Comparison of ENCODE assay signal across 8 cellular contexts in genomic region chr12:21526053-21526452, GRCh38. TPM values are rescaled to one million over a fixed set of nuclear protein-coding genes. Genes with fewer than 3 reads are reported as not detected.
A peak's percentile ranks its signal among the peaks of the same experiment; 100 is the strongest.
DNase-seq lines count a peak whose midpoint lies in the region; ATAC-seq and TF ChIP-seq lines count a peak whose summit lies in the region.

Gene SPX, plus strand, starts transcription at chr12:21526296. Its CDS starts 177 bp downstream, at chr12:21526473.

- no peak within 1 kb of the TSS for H3K56ac ChIP-seq in mesendoderm (ENCODE audit: low read length)

- no peak within 1 kb of the TSS for H2BK120ac ChIP-seq in mesendoderm (ENCODE audit: low read depth, low read length)

- TF ChIP-seq CTCF in cardiac fibroblast (IDR thresholded peaks at IDR 0.05; ENCODE audit: low read depth, low read length) = no peak

- no peak within 1 kb of the TSS for H3K27ac ChIP-seq in mesendoderm (ENCODE audit: low read depth, low read length)

- no peak within 1 kb of the TSS for H4K8ac ChIP-seq in mesendoderm (ENCODE audit: low read depth, low read length)

- H2AK5ac ChIP-seq in mesendoderm (ENCODE audit: low read length) = no peak within 1 kb of the TSS

- H3K9ac ChIP-seq in mesendoderm (ENCODE audit: low read length) = no peak within 1 kb of the TSS

- no peaks in the 10 kb centered on the region for H3K79me1 ChIP-seq in mesendoderm (ENCODE audit: low read length)

- no peak for ATAC-seq in GM18505 (IDR thresholded peaks at IDR 0.05; ENCODE audit: unreplicated experiment)
- no peak for ATAC-seq in HG02973 (IDR thresholded peaks at IDR 0.05; ENCODE audit: unreplicated experiment)

- no peak within 1 kb of the TSS for H3K18ac ChIP-seq in mesendoderm (ENCODE audit: low read length)

- no peak within 1 kb of the TSS for H2BK15ac ChIP-seq in mesendoderm (replicated peaks; ENCODE audit: low read depth)

- no peaks in the 10 kb centered on the region for H3K36me3 ChIP-seq in mesendoderm (ENCODE audit: control insufficient read depth, insufficient read depth, low read length)

- H2BK5ac ChIP-seq in mesendoderm (ENCODE audit: low read length) = no peak within 1 kb of the TSS

- no peak within 1 kb of the TSS for H3K23ac ChIP-seq in mesendoderm (ENCODE audit: low read length)

- TF ChIP-seq POLR2A in GM18505 (IDR thresholded peaks at IDR 0.05; ENCODE audit: borderline replicate concordance, extremely low read depth, insufficient read depth, insufficient read length) = no peak

- H3K4me3 ChIP-seq in cardiac fibroblast (replicated peaks in 1 of 2; ENCODE audit: low read depth in 2 of 2, low read length in 2 of 2) (peak within 1 kb of the TSS; percentile 66 to 67), mesendoderm (ENCODE audit: low read length) (no peak within 1 kb of the TSS)

- H3K27me3 ChIP-seq in mesendoderm (ENCODE audit: insufficient read depth, low read length, poor library complexity) = peaks cover 4% of the 10 kb centered on the region

- H4K5ac ChIP-seq in mesendoderm (ENCODE audit: low read length) = no peak within 1 kb of the TSS

- no peaks in the 10 kb centered on the region for H3K4me1 ChIP-seq in mesendoderm (ENCODE audit: control insufficient read depth, low read depth, low read length)

- no peaks in the 10 kb centered on the region for H3K79me2 ChIP-seq in mesendoderm (ENCODE audit: control insufficient read depth, insufficient read depth, low read length)

- peak; percentile 12 for DNase-seq in AG08396 (ENCODE audit: low spot score)
- DNase-seq in HuH-7.5 (ENCODE audit: low spot score) = peak; percentile 23
- peak; percentile 5 to 42 for DNase-seq in cardiac fibroblast (ENCODE audit: low read depth in 2 of 2)
- DNase-seq in mesendoderm = no peak
- DNase-seq in SHP77 treated with DMSO at 0.1 percent for 48 hours (lab: John Stamatoyannopoulos, UW) = no peak
- no peak for DNase-seq in NCI-H1417 treated with DMSO at 0.1 percent for 48 hours (lab: John Stamatoyannopoulos, UW)

- no peak within 1 kb of the TSS for H3K4ac ChIP-seq in mesendoderm (ENCODE audit: low read depth, low read length)

- WGBS in mesendoderm (ENCODE audit: extremely low coverage, insufficient coverage, low lambda C conversion rate) = no CpG with 5 or more reads among the region's 1 CpG

- peak within 1 kb of the TSS; percentile 33 for H3K4me2 ChIP-seq in mesendoderm (ENCODE audit: low read length)

RNA-seq across cellular contexts. Expression of gene SPX, which starts in this region (rescaled TPM):
- polyA plus RNA-seq in mesendoderm (2013, experiment 1 of 2) = 0.31 TPM
- 0.31 TPM for polyA plus RNA-seq in mesendoderm (2013, experiment 2 of 2)

Comparison
In these comparisons a context has a peak if more than half of its experiments do, and no peak if none do; other contexts are left out.
1. DNase-seq: peak in AG08396 (single experiment), HuH-7.5 (single experiment) and cardiac fibroblast (2 of 2); none in mesendoderm (single experiment), SHP77 treated with DMSO at 0.1 percent for 48 hours (single experiment) and NCI-H1417 treated with DMSO at 0.1 percent for 48 hours (single experiment).